23 cellular contexts compared by ENCODE assay signal in the genomic region with DNA sequence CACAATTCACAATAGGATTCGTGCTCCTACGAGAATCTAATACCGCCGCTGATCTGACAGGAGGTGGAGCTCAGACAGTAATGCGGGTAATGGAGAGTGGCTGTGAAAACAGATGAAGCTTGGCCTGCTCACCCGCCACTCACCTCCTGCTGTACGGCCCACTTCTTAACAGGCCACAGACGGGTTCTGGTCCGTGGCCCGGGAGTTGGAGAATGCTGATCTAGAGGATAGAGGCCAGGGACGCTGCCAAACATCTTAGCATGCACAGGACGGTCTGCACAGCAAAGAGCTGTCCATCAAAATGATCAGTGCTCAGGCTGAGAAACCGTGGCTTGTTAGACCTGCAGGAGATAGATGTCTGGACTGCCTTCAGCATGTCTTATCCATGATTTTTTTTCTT.
DNase-seq lines count a peak whose midpoint lies in the region; ATAC-seq, FAIRE-seq and TF ChIP-seq lines count a peak whose summit lies in the region.
"Had no signal": no experiment of that assay in that cellular context is flagged by ENCODE, and none has a peak within 500 bp of the region (broad histone marks: within the 10 kb centered on the region; RNA-seq: fewer than 3 reads in every experiment).

No MANE protein-coding gene starts in this region.

- H3K9me3 ChIP-seq in SJSA1 (replicated peaks): no peaks in the 10 kb centered on the region
- H3K9me3 ChIP-seq in K562 (replicated peaks; ENCODE audit: control insufficient read depth, insufficient read depth, low read depth, low read length): no peaks in the 10 kb centered on the region
- no peaks in the 10 kb centered on the region for H3K9me3 ChIP-seq in mesenchymal stem cell (ENCODE audit: control insufficient read depth, low read length)
- H3K9me3 ChIP-seq in upper lobe of right lung: no peaks in the 10 kb centered on the region
- no peaks in the 10 kb centered on the region for H3K9me3 ChIP-seq in CD4-positive, alpha-beta memory T cell (ENCODE audit: control insufficient read depth in 1 of 2, low read length in 2 of 2)
- H3K9me3 ChIP-seq: body of pancreas had no signal

- no peak for TF ChIP-seq RAD21 in K562 (CRISPR knock-in tag; conservative IDR thresholded peaks at IDR 0.05 in 1 of 2, IDR thresholded peaks at IDR 0.05 in 1 of 2)

- H3K18ac ChIP-seq in mesenchymal stem cell (ENCODE audit: low read depth in 1 of 2, low read length in 2 of 2): no peak overlapping the region

- ATAC-seq in K562 (no peak), upper lobe of right lung (peak; percentile 16)
- ATAC-seq: activated naive CD4-positive, alpha-beta T cell treated with anti-CD3 and anti-CD28 coated beads, Interleukin-2, amount 50 U/mL, for 72 hours; body of pancreas had no signal

- no peaks in the 10 kb centered on the region for H3K79me2 ChIP-seq in K562 (ENCODE audit: control insufficient read depth, insufficient read depth, low read length)

- H3K4me1 ChIP-seq in SJSA1 (replicated peaks): peaks cover 39% of the 10 kb centered on the region
- H3K4me1 ChIP-seq in K562 (replicated peaks in 1 of 2; ENCODE audit: control insufficient read depth in 2 of 2, insufficient read depth in 2 of 2, low read length in 2 of 2): peaks cover 0 to 4% of the 10 kb centered on the region in 2 experiments; a peak in 3 of 5 replicates
- peaks cover 16% of the 10 kb centered on the region for H3K4me1 ChIP-seq in mesenchymal stem cell (ENCODE audit: control insufficient read depth, insufficient read depth, low read depth, low read length)
- H3K4me1 ChIP-seq in upper lobe of right lung: peaks cover 8% of the 10 kb centered on the region
- H3K4me1 ChIP-seq in CD4-positive, alpha-beta memory T cell (ENCODE audit: insufficient read depth, low read length): no peaks in the 10 kb centered on the region
- H3K4me1 ChIP-seq: body of pancreas had no signal

- H2AFZ ChIP-seq in K562 (ENCODE audit: low read depth, low read length): no peak overlapping the region
- no peak overlapping the region for H2AFZ ChIP-seq in mesenchymal stem cell (ENCODE audit: low read depth, low read length)

- H3K27me3 Mint-ChIP-seq in CD4-positive, alpha-beta memory T cell: peaks cover 2 to 8% of the 10 kb centered on the region in 2 donors
- H3K27me3 Mint-ChIP-seq: CD4-positive, alpha-beta T cell; progenitor cell of endocrine pancreas had no signal

- H2BK15ac ChIP-seq in mesenchymal stem cell (ENCODE audit: low read depth, poor library complexity, severe bottlenecking): no peak overlapping the region

- H4K8ac ChIP-seq in mesenchymal stem cell (ENCODE audit: low read length): no peak overlapping the region

- DNase-seq in SJSA1 (ENCODE audit: low read depth in 1 of 2, low spot score in 2 of 2) (no peak), K562 (ENCODE audit: extremely low read depth in 1 of 4, low spot score in 3 of 4) (no peak), mesenchymal stem cell (no peak), upper lobe of right lung (no peak), globus pallidus (ENCODE audit: low spot score) (no peak), NCI-H128 (lab: John Stamatoyannopoulos, UW; ENCODE audit: unreplicated experiment) (no peak)
- no peak for DNase-seq in CD4-positive, alpha-beta memory T cell
- DNase-seq: activated CD4-positive, alpha-beta T cell treated with anti-CD3 and anti-CD28 coated beads, Interleukin-2, amount 50 U/mL, for 4 hours; activated CD4-positive, CD25-positive, alpha-beta regulatory T cell; body of pancreas; CD4-positive, alpha-beta T cell; cortex of kidney; DMS153; KBM-7; MM.1S; NCI-H1436; NCI-H2107; stimulated activated CD4-positive, alpha-beta T cell treated with anti-CD3 and anti-CD28 coated beads, Interleukin-2, amount 100 ng/mL, for 24 hours had no signal

- no peak overlapping the region for H3K14ac ChIP-seq in mesenchymal stem cell (ENCODE audit: low read length in 2 of 2)

- H3K4me1 Mint-ChIP-seq in CD4-positive, alpha-beta memory T cell: peaks cover 5 to 7% (median 6%) of the 10 kb centered on the region in 4 donors

- H3K4ac ChIP-seq in mesenchymal stem cell (ENCODE audit: low read depth in 1 of 2, low read length in 2 of 2): peak overlapping the region in 1 of 2 experiments; percentile 24

- H3K4me3 ChIP-seq in SJSA1: no peak overlapping the region
- H3K4me3 ChIP-seq in K562: no peak overlapping the region
- no peak overlapping the region for H3K4me3 ChIP-seq in mesenchymal stem cell (ENCODE audit: insufficient read depth in 1 of 2, low read depth in 1 of 2, low read length in 2 of 2)
- H3K4me3 ChIP-seq in upper lobe of right lung: no peak overlapping the region
- H3K4me3 ChIP-seq in CD4-positive, alpha-beta memory T cell (ENCODE audit: low read length in 2 of 2): no peak overlapping the region
- H3K4me3 ChIP-seq: body of pancreas, smooth muscle cell had no signal

- intact Hi-C loops in K562 (cut with micrococcal nuclease) (no loop called here), upper lobe of right lung (cut with DNase I) (no loop called here)
- intact Hi-C loops in CD4-positive, alpha-beta memory T cell (cut with micrococcal nuclease): no loop called here

- no peak for TF ChIP-seq CTCF in K562 (IDR thresholded peaks at IDR 0.05 in 2 of 3, conservative IDR thresholded peaks at IDR 0.05 in 1 of 3; ENCODE audit: insufficient read depth in 2 of 3, low read depth in 1 of 3, low read length in 3 of 3)
- no peak for TF ChIP-seq CTCF in upper lobe of right lung (IDR thresholded peaks at IDR 0.05)

- in situ Hi-C loops in K562 (cut with MboI): no loop called here

- no peak overlapping the region for H3K4me3 Mint-ChIP-seq in CD4-positive, alpha-beta memory T cell
- H3K4me3 Mint-ChIP-seq: CD4-positive, alpha-beta T cell; neural crest cell had no signal

- POLR2A ChIA-PET in K562 (lab: Yijun Ruan, JAX): interaction anchor here (1.0 kb wide), 1 partner anchor 1072 kb away, joined by 4 read pairs; no protein-coding TSS in a partner anchor
- POLR2A ChIA-PET in CD4-positive, alpha-beta memory T cell (lab: Charles Lee; ENCODE audit: partially characterized antibody): no interaction called here

- peaks cover 0 to 8% of the 10 kb centered on the region in 2 donors for H3K36me3 Mint-ChIP-seq in CD4-positive, alpha-beta memory T cell
- H3K36me3 Mint-ChIP-seq: activated naive CD4-positive, alpha-beta T cell treated with anti-CD3 and anti-CD28 coated beads, Interleukin-2, amount 50 U/mL, for 72 hours had no signal

- 44% methylated on average over 13 of the region's 13 CpGs for WGBS in K562 (ENCODE audit: insufficient coverage, low coverage, missing lambda C conversion rate)
- WGBS in mesenchymal stem cell: 92% methylated on average over 13 of the region's 13 CpGs

- no TSS peak for BruUV-seq in K562 (replicated peaks; lab: Mats Ljungman, UMichigan)

- H3K9ac ChIP-seq in K562 (ENCODE audit: insufficient read depth in 1 of 2, low read depth in 2 of 2, low read length in 2 of 2): no peak overlapping the region
- H3K9ac ChIP-seq in mesenchymal stem cell (ENCODE audit: low read length): peak overlapping the region; percentile 82

- H3K9me1 ChIP-seq in K562 (ENCODE audit: control insufficient read depth, insufficient read depth, low read length): no peaks in the 10 kb centered on the region

- no peak overlapping the region for H2BK5ac ChIP-seq in mesenchymal stem cell (ENCODE audit: low read depth, low read length, poor library complexity, severe bottlenecking)

- H3K9me3 Mint-ChIP-seq in CD4-positive, alpha-beta memory T cell: no peaks in the 10 kb centered on the region
- H3K9me3 Mint-ChIP-seq: activated naive CD4-positive, alpha-beta T cell treated with anti-CD3 and anti-CD28 coated beads, Interleukin-2, amount 50 U/mL, for 72 hours; CD4-positive, alpha-beta T cell; neural crest cell had no signal

- CTCF ChIA-PET in K562 (lab: Yijun Ruan, JAX; ENCODE audit: low intra/inter-chr PET ratio): interaction anchor here (0.5 kb wide), 1 partner anchor 1020 kb away, joined by 6 read pairs; no protein-coding TSS in a partner anchor
- CTCF ChIA-PET in CD4-positive, alpha-beta memory T cell (lab: Charles Lee; ENCODE audit: partially characterized antibody): no interaction called here

- no peak overlapping the region for H2BK120ac ChIP-seq in mesenchymal stem cell (ENCODE audit: low read depth, low read length)

- no peak overlapping the region for H4K91ac ChIP-seq in mesenchymal stem cell (ENCODE audit: low read length)

- H3K79me1 ChIP-seq in mesenchymal stem cell (replicated peaks; ENCODE audit: low read length, poor library complexity, severe bottlenecking): peaks cover 21% of the 10 kb centered on the region

- peak overlapping the region; percentile 23 for H2AK5ac ChIP-seq in mesenchymal stem cell (ENCODE audit: low read length, severe bottlenecking)

- no peaks in the 10 kb centered on the region for H4K20me1 ChIP-seq in K562 (replicated peaks; ENCODE audit: control insufficient read depth, insufficient read depth, low read length)

- peak overlapping the region in 1 of 2 experiments; percentile 52 for H2BK12ac ChIP-seq in mesenchymal stem cell (ENCODE audit: low read length in 2 of 2)

- H3K27ac Mint-ChIP-seq in CD4-positive, alpha-beta memory T cell: no peak overlapping the region
- H3K27ac Mint-ChIP-seq: activated naive CD4-positive, alpha-beta T cell treated with anti-CD3 and anti-CD28 coated beads, Interleukin-2, amount 50 U/mL, for 72 hours; CD4-positive, alpha-beta T cell; progenitor cell of endocrine pancreas had no signal

- no peak overlapping the region for H3K4me2 ChIP-seq in K562 (ENCODE audit: insufficient read depth, low read length)
- no peak overlapping the region for H3K4me2 ChIP-seq in mesenchymal stem cell (ENCODE audit: low read length, poor library complexity, severe bottlenecking)

- H3K36me3 ChIP-seq in SJSA1 (peaks cover 8% of the 10 kb centered on the region), K562 (ENCODE audit: control insufficient read depth, insufficient read depth, low read length) (no peaks in the 10 kb centered on the region), mesenchymal stem cell (ENCODE audit: control insufficient read depth in 1 of 2, insufficient read depth in 2 of 2, low read depth in 1 of 2, low read length in 2 of 2) (peaks cover 25 to 83% of the 10 kb centered on the region in 2 experiments), upper lobe of right lung (peaks cover 71% of the 10 kb centered on the region)
- H3K36me3 ChIP-seq in CD4-positive, alpha-beta memory T cell (ENCODE audit: insufficient read depth, low read length): no peaks in the 10 kb centered on the region

- no peak for TF ChIP-seq POLR2A in K562 (conservative IDR thresholded peaks at IDR 0.05)

- no peak for TF ChIP-seq EP300 in K562 (IDR thresholded peaks at IDR 0.05; ENCODE audit: low read length)

- H3K27me3 ChIP-seq in SJSA1 (replicated peaks): no peaks in the 10 kb centered on the region
- H3K27me3 ChIP-seq in K562 (ENCODE audit: control insufficient read depth in 2 of 2, insufficient read depth in 2 of 2, low read length in 2 of 2): peaks cover 0 to 9% of the 10 kb centered on the region in 2 experiments; a peak in 2 of 5 replicates
- no peaks in the 10 kb centered on the region for H3K27me3 ChIP-seq in mesenchymal stem cell (ENCODE audit: control insufficient read depth in 1 of 2, insufficient read depth in 1 of 2, low read length in 2 of 2)
- H3K27me3 ChIP-seq in upper lobe of right lung: no peaks in the 10 kb centered on the region
- H3K27me3 ChIP-seq in CD4-positive, alpha-beta memory T cell (ENCODE audit: insufficient read depth, low read length): no peaks in the 10 kb centered on the region
- H3K27me3 ChIP-seq: body of pancreas had no signal

- no peak for FAIRE-seq in K562 (lab: Jason Lieb, UNC)
- FAIRE-seq: islet of Langerhans had no signal

- 0 out of 2 replicates have a peak overlapping the region, but pooled peaks have one; percentile 93 for H3K27ac ChIP-seq in SJSA1
- H3K27ac ChIP-seq in K562 (ENCODE audit: extremely low read depth, low read depth, low read length): no peak overlapping the region
- no peak overlapping the region for H3K27ac ChIP-seq in mesenchymal stem cell (ENCODE audit: low read length, poor library complexity, severe bottlenecking)
- no peak overlapping the region for H3K27ac ChIP-seq in upper lobe of right lung
- H3K27ac ChIP-seq in CD4-positive, alpha-beta memory T cell (ENCODE audit: low read depth, low read length): no peak overlapping the region
- H3K27ac ChIP-seq: body of pancreas had no signal

- H3K23ac ChIP-seq in mesenchymal stem cell (ENCODE audit: low read length in 2 of 2): no peak overlapping the region
